Comparison of ENCODE assay signal across 42 cellular contexts in genomic region chr20:7897965-7898364, GRCh38. TPM values are rescaled to one million over a fixed set of nuclear protein-coding genes. Genes with fewer than 3 reads are reported as not detected.
"Had no signal": no experiment of that assay in that cellular context is flagged by ENCODE, and none has a peak within 500 bp of the region (broad histone marks: within the 10 kb centered on the region; RNA-seq: fewer than 3 reads in every experiment).

No MANE protein-coding gene starts in this region.

- H3K4me1 Mint-ChIP-seq: activated CD4-positive, alpha-beta memory T cell treated with anti-CD3 and anti-CD28 coated beads, Interleukin-2, amount 10 ng/mL, durations not matched to agents 7 days and 5 days; activated CD4-positive, alpha-beta T cell treated with anti-CD3 and anti-CD28 coated beads for 36 hours; activated CD4-positive, alpha-beta T cell treated with anti-CD3 and anti-CD28 coated beads, Interleukin-2, amount 10 ng/mL, durations not matched to agents 7 days and 5 days; activated naive CD8-positive, alpha-beta T cell treated with anti-CD3 and anti-CD28 coated beads, Interleukin-2, amount 10 ng/mL, durations not matched to agents 7 days and 5 days; activated naive CD8-positive, alpha-beta T cell treated with anti-CD3 and anti-CD28 coated beads, Interleukin-2, amount 50 U/mL, for 24 hours; activated T-helper 17 cell treated with anti-CD3 and anti-CD28 coated beads, Interleukin-2, amount 50 U/mL, for 72 hours; brain; central memory CD8-positive, alpha-beta T cell; WTC11 had no signal

- H3K27me3 Mint-ChIP-seq: activated CD4-positive, alpha-beta T cell treated with anti-CD3 and anti-CD28 coated beads, Interleukin-2, amount 10 ng/mL, durations not matched to agents 7 days and 5 days; activated naive CD8-positive, alpha-beta T cell treated with anti-CD3 and anti-CD28 coated beads, Interleukin-2, amount 10 ng/mL, durations not matched to agents 7 days and 5 days; activated naive CD8-positive, alpha-beta T cell treated with anti-CD3 and anti-CD28 coated beads, Interleukin-2, amount 50 U/mL, for 24 hours; brain had no signal

- H3K4me3 Mint-ChIP-seq: activated CD4-positive, alpha-beta memory T cell treated with anti-CD3 and anti-CD28 coated beads, Interleukin-2, amount 10 ng/mL, durations not matched to agents 7 days and 5 days; activated CD4-positive, alpha-beta T cell treated with anti-CD3 and anti-CD28 coated beads for 36 hours; activated CD4-positive, alpha-beta T cell treated with anti-CD3 and anti-CD28 coated beads, Interleukin-2, amount 10 ng/mL, durations not matched to agents 7 days and 5 days; activated naive CD4-positive, alpha-beta T cell treated with anti-CD3 and anti-CD28 coated beads for 36 hours; activated naive CD8-positive, alpha-beta T cell; activated naive CD8-positive, alpha-beta T cell treated with anti-CD3 and anti-CD28 coated beads, Interleukin-2, amount 10 ng/mL, durations not matched to agents 7 days and 5 days; activated naive CD8-positive, alpha-beta T cell treated with anti-CD3 and anti-CD28 coated beads, Interleukin-2, amount 50 U/mL, for 24 hours; activated T-cell treated with anti-CD3 and anti-CD28 coated beads, Interleukin-2, amount 50 U/mL, for 4 hours; activated T-cell treated with anti-CD3 and anti-CD28 coated beads, Interleukin-2, amount 50 U/mL, for 72 hours; activated T-helper 1 cell treated with anti-CD3 and anti-CD28 coated beads, Interleukin-12 subunit alpha, Interleukin-12 subunit beta, Interleukin-2, Interleukin-4 antibody, amounts not matched to agents 30 ng/mL and 10 ng/mL and 1 ng/mL, durations not matched to agents 14 hours and 24 hours and 36 hours; activated T-helper 17 cell treated with anti-CD3 and anti-CD28 coated beads, Interleukin-2, amount 50 U/mL, for 72 hours; brain; central memory CD8-positive, alpha-beta T cell; T-helper 1 cell treated with Interleukin-12 subunit alpha and Interleukin-12 subunit beta and Interleukin-4 antibody, amounts not matched to agents 30 μg/mL and 1 μg/mL, for 36 hours; T-helper 2 cell treated with Interferon-gamma antibody and Interleukin-4, amounts not matched to agents 5 μg/mL and 100 μg/mL, for 36 hours; WTC11 had no signal

- H3K36me3 ChIP-seq: ascending aorta, cardiac muscle cell, WERI-Rb-1 had no signal

- H3K9me3 ChIP-seq: ascending aorta had no signal

- H3K27ac Mint-ChIP-seq: activated CD4-positive, alpha-beta memory T cell treated with anti-CD3 and anti-CD28 coated beads, Interleukin-2, amount 10 ng/mL, durations not matched to agents 7 days and 5 days; activated CD4-positive, alpha-beta T cell treated with anti-CD3 and anti-CD28 coated beads for 36 hours; activated CD4-positive, alpha-beta T cell treated with anti-CD3 and anti-CD28 coated beads, Interleukin-2, amount 10 ng/mL, durations not matched to agents 7 days and 5 days; activated naive CD4-positive, alpha-beta T cell treated with anti-CD3 and anti-CD28 coated beads for 36 hours; activated naive CD8-positive, alpha-beta T cell; activated naive CD8-positive, alpha-beta T cell treated with anti-CD3 and anti-CD28 coated beads, Interleukin-2, amount 10 ng/mL, durations not matched to agents 7 days and 5 days; activated naive CD8-positive, alpha-beta T cell treated with anti-CD3 and anti-CD28 coated beads, Interleukin-2, amount 50 U/mL, for 24 hours; activated T-cell treated with anti-CD3 and anti-CD28 coated beads, Interleukin-2, amount 50 U/mL, for 72 hours; activated T-helper 1 cell treated with anti-CD3 and anti-CD28 coated beads, Interleukin-12 subunit alpha, Interleukin-12 subunit beta, Interleukin-2, Interleukin-4 antibody, amounts not matched to agents 30 ng/mL and 10 ng/mL and 1 ng/mL, durations not matched to agents 14 hours and 24 hours and 36 hours; activated T-helper 17 cell treated with anti-CD3 and anti-CD28 coated beads, Interleukin-2, amount 50 U/mL, for 72 hours; brain; T-helper 1 cell treated with Interleukin-12 subunit alpha and Interleukin-12 subunit beta and Interleukin-4 antibody, amounts not matched to agents 30 μg/mL and 1 μg/mL, for 36 hours; T-helper 2 cell treated with Interferon-gamma antibody and Interleukin-4, amounts not matched to agents 5 μg/mL and 100 μg/mL, for 36 hours; WTC11 had no signal

- H3K36me3 Mint-ChIP-seq: activated naive CD8-positive, alpha-beta T cell; activated naive CD8-positive, alpha-beta T cell treated with anti-CD3 and anti-CD28 coated beads, Interleukin-2, amount 10 ng/mL, durations not matched to agents 7 days and 5 days; brain; WTC11 had no signal

- H3K9me3 Mint-ChIP-seq: activated CD4-positive, alpha-beta T cell treated with anti-CD3 and anti-CD28 coated beads, Interleukin-2, amount 10 ng/mL, durations not matched to agents 7 days and 5 days; activated naive CD4-positive, alpha-beta T cell treated with anti-CD3 and anti-CD28 coated beads for 36 hours; activated naive CD8-positive, alpha-beta T cell treated with anti-CD3 and anti-CD28 coated beads, Interleukin-2, amount 10 ng/mL, durations not matched to agents 7 days and 5 days; activated T-cell treated with anti-CD3 and anti-CD28 coated beads, Interleukin-2, amount 50 U/mL, for 4 hours; activated T-cell treated with anti-CD3 and anti-CD28 coated beads, Interleukin-2, amount 50 U/mL, for 72 hours; activated T-helper 1 cell treated with anti-CD3 and anti-CD28 coated beads, Interleukin-12 subunit alpha, Interleukin-12 subunit beta, Interleukin-2, Interleukin-4 antibody, amounts not matched to agents 30 ng/mL and 10 ng/mL and 1 ng/mL, durations not matched to agents 14 hours and 24 hours and 36 hours; activated T-helper 17 cell treated with anti-CD3 and anti-CD28 coated beads, Interleukin-2, amount 50 U/mL, for 72 hours; brain; T-helper 2 cell treated with Interferon-gamma antibody and Interleukin-4, amounts not matched to agents 5 μg/mL and 100 μg/mL, for 36 hours had no signal

- H3K4me1 ChIP-seq: ascending aorta had no signal

- DNase-seq: activated CD4-positive, alpha-beta memory T cell treated with anti-CD3 and anti-CD28 coated beads, Interleukin-2, amount 10 ng/mL, durations not matched to agents 7 days and 5 days; activated CD4-positive, alpha-beta T cell treated with anti-CD3 and anti-CD28 coated beads for 1 hour; activated CD4-positive, alpha-beta T cell treated with anti-CD3 and anti-CD28 coated beads for 36 hours; activated CD4-positive, alpha-beta T cell treated with anti-CD3 and anti-CD28 coated beads for 48 hours; activated CD4-positive, alpha-beta T cell treated with anti-CD3 and anti-CD28 coated beads, Interleukin-2, amount 10 ng/mL, durations not matched to agents 7 days and 5 days; activated CD4-positive, alpha-beta T cell treated with anti-CD3 and anti-CD28 coated beads, Interleukin-2, amount 50 U/mL, for 48 hours; activated CD4-positive, CD25-positive, alpha-beta regulatory T cell; activated CD8-positive, alpha-beta memory T cell treated with anti-CD3 and anti-CD28 coated beads, Interleukin-2, amount 50 U/mL, for 4 hours; activated effector memory CD4-positive, alpha-beta T cell treated with anti-CD3 and anti-CD28 coated beads, Interleukin-2, amount 50 U/mL, for 16 hours; activated gamma-delta T cell treated with Interleukin-2 at 50 U/mL for 16 hours; activated naive CD4-positive, alpha-beta T cell; activated naive CD4-positive, alpha-beta T cell treated with anti-CD3 and anti-CD28 coated beads for 36 hours; activated naive CD4-positive, alpha-beta T cell treated with anti-CD3 and anti-CD28 coated beads, Interleukin-2, amount 50 U/mL, for 16 hours; activated naive CD8-positive, alpha-beta T cell treated with anti-CD3 and anti-CD28 coated beads, Interleukin-2, amount 10 ng/mL, durations not matched to agents 7 days and 5 days; activated naive CD8-positive, alpha-beta T cell treated with anti-CD3 and anti-CD28 coated beads, Interleukin-2, amount 50 U/mL, for 24 hours; activated T-cell treated with anti-CD3 and anti-CD28 coated beads for 4 hours; activated T-cell treated with anti-CD3 and anti-CD28 coated beads, Interleukin-2, amount 50 U/mL, for 1 hour; activated T-cell treated with anti-CD3 and anti-CD28 coated beads, Interleukin-2, amount 50 U/mL, for 4 hours; activated T-cell treated with anti-CD3 and anti-CD28 coated beads, Interleukin-2, amount 50 U/mL, for 72 hours; amygdala; anterior cingulate cortex; caudate nucleus; cerebellar nuclear complex; SW 1271; T-helper 1 cell; T-helper 2 cell; T-helper 9 cell; WERI-Rb-1 had no signal

- H3K27ac ChIP-seq: ascending aorta, cardiac muscle cell, WERI-Rb-1 had no signal

- H3K4me3 ChIP-seq: ascending aorta, cardiac muscle cell had no signal

- ATAC-seq: activated CD4-positive, alpha-beta T cell treated with anti-CD3 and anti-CD28 coated beads for 36 hours; activated CD4-positive, CD25-positive, alpha-beta regulatory T cell treated with anti-CD3 and anti-CD28 coated beads, Interleukin-2, amount 50 U/mL, for 24 hours; activated naive CD8-positive, alpha-beta T cell treated with anti-CD3 and anti-CD28 coated beads, Interleukin-2, amount 50 U/mL, for 24 hours; activated T-cell treated with anti-CD3 and anti-CD28 coated beads, Interleukin-2, amount 50 U/mL, for 4 hours; activated T-cell treated with anti-CD3 and anti-CD28 coated beads, Interleukin-2, amount 50 U/mL, for 72 hours; activated T-helper 17 cell treated with anti-CD3 and anti-CD28 coated beads, Interleukin-2, amount 50 U/mL, for 72 hours; WTC11 had no signal

- H3K27me3 ChIP-seq: ascending aorta, cardiac muscle cell had no signal

RNA-seq across cellular contexts. Expression of gene HAO1, which starts 42.3 kb away (rescaled TPM):
- total RNA-seq: activated CD4-positive, alpha-beta memory T cell treated with anti-CD3 and anti-CD28 coated beads, Interleukin-2, amount 10 ng/mL, durations not matched to agents 7 days and 5 days; activated CD4-positive, alpha-beta T cell treated with anti-CD3 and anti-CD28 coated beads for 36 hours; activated CD4-positive, alpha-beta T cell treated with anti-CD3 and anti-CD28 coated beads, Interleukin-2, amount 10 ng/mL, durations not matched to agents 7 days and 5 days; activated CD8-positive, alpha-beta memory T cell treated with anti-CD3 and anti-CD28 coated beads for 36 hours; activated naive CD4-positive, alpha-beta T cell treated with anti-CD3 and anti-CD28 coated beads for 36 hours; activated naive CD8-positive, alpha-beta T cell treated with anti-CD3 and anti-CD28 coated beads, Interleukin-2, amount 10 ng/mL, durations not matched to agents 7 days and 5 days; activated T-cell treated with anti-CD3 and anti-CD28 coated beads, Interleukin-2, amount 50 U/mL, for 4 hours; activated T-cell treated with anti-CD3 and anti-CD28 coated beads, Interleukin-2, amount 50 U/mL, for 72 hours; activated T-helper 1 cell treated with anti-CD3 and anti-CD28 coated beads, Interleukin-12 subunit alpha, Interleukin-12 subunit beta, Interleukin-2, Interleukin-4 antibody, amounts not matched to agents 30 ng/mL and 10 ng/mL and 1 ng/mL, durations not matched to agents 14 hours and 24 hours and 36 hours; activated T-helper 17 cell treated with anti-CD3 and anti-CD28 coated beads, Interleukin-2, amount 50 U/mL, for 72 hours; ascending aorta; bronchial epithelial cell; cardiac muscle cell; WTC11 had no signal
- polyA plus RNA-seq: adipose tissue, cardiac muscle cell had no signal
